Comparison of ENCODE assay signal across 9 cellular contexts in genomic region chr4:101597204-101597603, GRCh38.
DNase-seq lines count a peak whose midpoint lies in the region; ATAC-seq and TF ChIP-seq lines count a peak whose summit lies in the region.
"Had no signal": no experiment of that assay in that cellular context is flagged by ENCODE, and none has a peak within 500 bp of the region (broad histone marks: within the 10 kb centered on the region; RNA-seq: fewer than 3 reads in every experiment).

No MANE protein-coding gene starts in this region.

- no peak overlapping the region for H3K4me3 Mint-ChIP-seq in naive thymus-derived CD4-positive, alpha-beta T cell
- H3K4me3 Mint-ChIP-seq: stimulated activated naive CD8-positive, alpha-beta T cell treated with anti-CD3 and anti-CD28 coated beads, Interleukin-15, Interleukin-2, amounts not matched to agents 100 ng/mL and 50 ng/mL, for 24 hours had no signal

- no peaks in the 10 kb centered on the region for H3K27me3 ChIP-seq in naive thymus-derived CD4-positive, alpha-beta T cell (ENCODE audit: control insufficient read depth in 2 of 2, insufficient read depth in 2 of 2, low read length in 2 of 2)
- H3K27me3 ChIP-seq in gastrocnemius medialis: no peaks in the 10 kb centered on the region

- no peaks in the 10 kb centered on the region for H3K4me1 ChIP-seq in naive thymus-derived CD4-positive, alpha-beta T cell (ENCODE audit: control insufficient read depth in 2 of 2, insufficient read depth in 2 of 2, low read length in 2 of 2)
- H3K4me1 ChIP-seq in gastrocnemius medialis: no peaks in the 10 kb centered on the region

- H3K27ac Mint-ChIP-seq in naive thymus-derived CD4-positive, alpha-beta T cell: no peak overlapping the region
- H3K27ac Mint-ChIP-seq: stimulated activated naive CD8-positive, alpha-beta T cell treated with anti-CD3 and anti-CD28 coated beads, Interleukin-15, Interleukin-2, amounts not matched to agents 100 ng/mL and 50 ng/mL, for 24 hours had no signal

- H3K4me3 ChIP-seq in WI38 (ENCODE audit: low read depth, low read length): no peak overlapping the region
- H3K4me3 ChIP-seq in naive thymus-derived CD4-positive, alpha-beta T cell (ENCODE audit: low read length): no peak overlapping the region
- H3K4me3 ChIP-seq in gastrocnemius medialis: no peak overlapping the region

- no peaks in the 10 kb centered on the region for H3K9me3 Mint-ChIP-seq in naive thymus-derived CD4-positive, alpha-beta T cell
- H3K9me3 Mint-ChIP-seq: stimulated activated naive CD8-positive, alpha-beta T cell treated with anti-CD3 and anti-CD28 coated beads, Interleukin-15, Interleukin-2, amounts not matched to agents 100 ng/mL and 50 ng/mL, for 24 hours had no signal

- no peaks in the 10 kb centered on the region for H3K36me3 ChIP-seq in naive thymus-derived CD4-positive, alpha-beta T cell (ENCODE audit: control insufficient read depth in 2 of 3, insufficient read depth in 3 of 3, low read length in 3 of 3)
- no peaks in the 10 kb centered on the region for H3K36me3 ChIP-seq in gastrocnemius medialis

- TF ChIP-seq CTCF in WI38 (IDR thresholded peaks at IDR 0.05; ENCODE audit: low read depth, low read length): peak; percentile 20; the same call in 1 of the 2 replicates
- no peak for TF ChIP-seq CTCF in gastrocnemius medialis (IDR thresholded peaks at IDR 0.05 in 4 of 5, conservative IDR thresholded peaks at IDR 0.05 in 1 of 5)

- H3K36me3 Mint-ChIP-seq in naive thymus-derived CD4-positive, alpha-beta T cell: no peaks in the 10 kb centered on the region

- peak in 6 of 9 donors; percentile 2 to 33 (median 25) for DNase-seq in naive thymus-derived CD4-positive, alpha-beta T cell
- no peak for DNase-seq in gastrocnemius medialis
- DNase-seq: left ventricle myocardium superior had no signal

- no peaks in the 10 kb centered on the region for H3K4me1 Mint-ChIP-seq in naive thymus-derived CD4-positive, alpha-beta T cell

- no peak overlapping the region for H3K27ac ChIP-seq in naive thymus-derived CD4-positive, alpha-beta T cell (ENCODE audit: low read depth, low read length)
- no peak overlapping the region for H3K27ac ChIP-seq in gastrocnemius medialis

- TF ChIP-seq POLR2A in GM18505 (IDR thresholded peaks at IDR 0.05; ENCODE audit: borderline replicate concordance, extremely low read depth, insufficient read depth, insufficient read length) (no peak), gastrocnemius medialis (IDR thresholded peaks at IDR 0.05) (no peak)

- CTCF ChIA-PET in naive thymus-derived CD4-positive, alpha-beta T cell (lab: Charles Lee): interaction anchor here (1.2 to 2.1 kb wide), 2 partner anchors 424 to 427 kb away, joined by 3 to 9 read pairs; no protein-coding TSS in a partner anchor

- in situ Hi-C loops in gastrocnemius medialis (cut with MboI; ENCODE audit: low sequenced_read_pairs in 4 of 4): no loop called here

- ATAC-seq in GM18505 (IDR thresholded peaks at IDR 0.05; ENCODE audit: unreplicated experiment) (peak; percentile 46), HG02678 (IDR thresholded peaks at IDR 0.05; ENCODE audit: unreplicated experiment) (peak; percentile 53), HG02840 (IDR thresholded peaks at IDR 0.05; ENCODE audit: low FRiP score, unreplicated experiment) (no peak), gastrocnemius medialis (no peak), HG02763 (IDR thresholded peaks at IDR 0.05; ENCODE audit: unreplicated experiment) (no peak)
- ATAC-seq in naive thymus-derived CD4-positive, alpha-beta T cell: peak; percentile 32
- ATAC-seq: left ventricle myocardium superior had no signal

- H3K9me3 ChIP-seq in naive thymus-derived CD4-positive, alpha-beta T cell (ENCODE audit: control insufficient read depth in 2 of 3, low read length in 3 of 3): no peaks in the 10 kb centered on the region
- no peaks in the 10 kb centered on the region for H3K9me3 ChIP-seq in gastrocnemius medialis

- POLR2A ChIA-PET in naive thymus-derived CD4-positive, alpha-beta T cell (lab: Charles Lee): no interaction called here

- intact Hi-C loops in naive thymus-derived CD4-positive, alpha-beta T cell (cut with micrococcal nuclease): loop anchor here (1.0 to 10.0 kb wide), 9 partner anchors 180 to 1504 kb away; partner anchors contain the start of gene PPP3CA (in 1 of the 2)
- intact Hi-C loops in gastrocnemius medialis (cut with DNase I; ENCODE audit: low total_unique reads): no loop called here

- H3K27me3 Mint-ChIP-seq in naive thymus-derived CD4-positive, alpha-beta T cell: peaks cover 0 to 2% (median 0%) of the 10 kb centered on the region in 5 donors
- H3K27me3 Mint-ChIP-seq: stimulated activated naive CD8-positive, alpha-beta T cell treated with anti-CD3 and anti-CD28 coated beads, Interleukin-15, Interleukin-2, amounts not matched to agents 100 ng/mL and 50 ng/mL, for 24 hours had no signal

Comparison
In these comparisons a context has a peak if more than half of its experiments do, and no peak if none do; other contexts are left out.
1. ATAC-seq: peak in GM18505 (single experiment), HG02678 (single experiment) and naive thymus-derived CD4-positive, alpha-beta T cell (single experiment); none in HG02840 (single experiment), gastrocnemius medialis (0 of 2) and HG02763 (single experiment).
2. DNase-seq: peak in naive thymus-derived CD4-positive, alpha-beta T cell (6 of 9); none in gastrocnemius medialis (0 of 2).